In genomic region chr19:38929929-38930775, GRCh38 we compare ENCODE assay signal across 8 cellular contexts.
DNase-seq lines count a peak whose midpoint lies in the region; ATAC-seq and TF ChIP-seq lines count a peak whose summit lies in the region.

SARS2 (minus strand) TSS chr19:38930763; CDS start chr19:38930736, 27 bp downstream.

- ATAC-seq in GM19035 (IDR thresholded peaks at IDR 0.05; ENCODE audit: unreplicated experiment) (peak; percentile 73), HG03354 (IDR thresholded peaks at IDR 0.05; ENCODE audit: poor library complexity, severe bottlenecking, unreplicated experiment) (peak; percentile 75)
- ATAC-seq in central memory CD8-positive, alpha-beta T cell (replicated peaks; ENCODE audit: extremely low read depth, poor library complexity, severe bottlenecking) = peak; percentile 41

- H3K36me3 Mint-ChIP-seq in central memory CD8-positive, alpha-beta T cell (ENCODE audit: insufficient read depth) = peaks cover 18% of the 10 kb centered on the region

- peak; percentile 85 for TF ChIP-seq CTCF in AG10803 (conservative IDR thresholded peaks at IDR 0.05; ENCODE audit: low read length)

- DNase-seq in AG10803 (ENCODE audit: low read depth) = peak; percentile 92
- peak; percentile 100 for DNase-seq in NCI-H345 treated with DMSO at 0.1 percent for 48 hours (lab: John Stamatoyannopoulos, UW; ENCODE audit: unreplicated experiment)
- DNase-seq in activated CD4-positive, CD25-positive, alpha-beta regulatory T cell (lab: John Stamatoyannopoulos, UW) = peak; percentile 92 to 98 (median 94)
- peak in 1 of 2 donors; percentile 95 for DNase-seq in central memory CD8-positive, alpha-beta T cell (ENCODE audit: low spot score in 2 of 2)
- DNase-seq in iris pigment epithelial cell (ENCODE audit: low read depth) = peak; percentile 91
- DNase-seq in stimulated activated CD4-positive, alpha-beta T cell treated with anti-CD3 and anti-CD28 coated beads, Interleukin-12 subunit alpha, Interleukin-12 subunit beta, amount 100 ng/mL, for 24 hours (ENCODE audit: low read depth in 2 of 2) = peak; percentile 81 to 86

- peak within 1 kb of the TSS; percentile 98 for H3K27ac Mint-ChIP-seq in central memory CD8-positive, alpha-beta T cell (ENCODE audit: low read depth)

- no peaks in the 10 kb centered on the region for H3K27me3 Mint-ChIP-seq in central memory CD8-positive, alpha-beta T cell

- H3K4me3 ChIP-seq in AG10803 (ENCODE audit: low read length) = peak within 1 kb of the TSS; percentile 98

- no peaks in the 10 kb centered on the region for H3K9me3 Mint-ChIP-seq in central memory CD8-positive, alpha-beta T cell

- peaks cover 53% of the 10 kb centered on the region for H3K4me1 Mint-ChIP-seq in central memory CD8-positive, alpha-beta T cell

- H3K4me3 Mint-ChIP-seq in central memory CD8-positive, alpha-beta T cell = peak within 1 kb of the TSS; percentile 94
